ENCODE assay signal across 22 cellular contexts in genomic region chr2:73128841-73129535, GRCh38.
"Had no signal": no experiment of that assay in that cellular context is flagged by ENCODE, and none has a peak within 500 bp of the region (broad histone marks: within the 10 kb centered on the region; RNA-seq: fewer than 3 reads in every experiment).

No MANE protein-coding gene starts in this region.

- H3K4me1 Mint-ChIP-seq: memory B cell; mesothelial cell of epicardium; natural killer cell; neural crest cell; stimulated activated effector memory CD8-positive, alpha-beta T cell treated with anti-CD3 and anti-CD28 coated beads, Interleukin-12 subunit alpha, Interleukin-12 subunit beta, amount 100 ng/mL, for 72 hours had no signal

- H3K27me3 ChIP-seq: colonic mucosa, gastrocnemius medialis, ovary, suprapubic skin, thyroid gland, upper lobe of left lung, uterus had no signal

- H3K36me3 ChIP-seq: colonic mucosa, gastrocnemius medialis, heart right ventricle, left lung, lower lobe of right lung, ovary, suprapubic skin, thyroid gland, upper lobe of left lung, uterus had no signal

- H3K4me3 Mint-ChIP-seq: memory B cell; mesothelial cell of epicardium; natural killer cell; neural crest cell; stimulated activated effector memory CD8-positive, alpha-beta T cell treated with anti-CD3 and anti-CD28 coated beads, Interleukin-12 subunit alpha, Interleukin-12 subunit beta, amount 100 ng/mL, for 72 hours had no signal

- H3K9me3 ChIP-seq: colonic mucosa, gastrocnemius medialis, heart right ventricle, left lung, lower lobe of right lung, ovary, suprapubic skin, thyroid gland, upper lobe of left lung, uterus had no signal

- H3K27ac Mint-ChIP-seq: memory B cell; mesothelial cell of epicardium; progenitor cell of endocrine pancreas; stimulated activated effector memory CD8-positive, alpha-beta T cell treated with anti-CD3 and anti-CD28 coated beads, Interleukin-12 subunit alpha, Interleukin-12 subunit beta, amount 100 ng/mL, for 72 hours had no signal

- H3K4me1 ChIP-seq: colonic mucosa, gastrocnemius medialis, left lung, lower lobe of right lung, suprapubic skin, thyroid gland, upper lobe of left lung, uterus had no signal

- DNase-seq: colonic mucosa; effector CD4-positive, alpha-beta T cell; gastrocnemius medialis; heart right ventricle; islet precursor cell; left lung; lower lobe of right lung; natural killer cell; ovary; right cardiac atrium; stimulated activated CD4-positive, alpha-beta T cell treated with anti-CD3 and anti-CD28 coated beads, Interleukin-4, amount 100 ng/mL, for 1 hour; stimulated activated CD8-positive, alpha-beta memory T cell treated with anti-CD3 and anti-CD28 coated beads, Interleukin-4, amount 100 ng/mL, for 48 hours; stimulated activated naive CD8-positive, alpha-beta T cell treated with anti-CD3 and anti-CD28 coated beads, Interleukin-15, Interleukin-2, amounts not matched to agents 100 U/mL and 50 U/mL, for 24 hours; thyroid gland; upper lobe of left lung; uterus had no signal

- H3K27ac ChIP-seq: colonic mucosa, gastrocnemius medialis, heart right ventricle, left lung, lower lobe of right lung, ovary, suprapubic skin, thyroid gland, upper lobe of left lung, uterus had no signal

- H3K4me3 ChIP-seq: colonic mucosa, gastrocnemius medialis, heart right ventricle, left lung, lower lobe of right lung, ovary, suprapubic skin, thyroid gland, upper lobe of left lung, uterus had no signal

- ATAC-seq: gastrocnemius medialis; heart right ventricle; left lung; lower lobe of right lung; natural killer cell; right cardiac atrium; stimulated activated effector memory CD8-positive, alpha-beta T cell treated with anti-CD3 and anti-CD28 coated beads, Interleukin-12 subunit alpha, Interleukin-12 subunit beta, amount 100 ng/mL, for 72 hours; stimulated activated naive CD8-positive, alpha-beta T cell treated with anti-CD3 and anti-CD28 coated beads, Interleukin-15, Interleukin-2, amounts not matched to agents 100 U/mL and 50 U/mL, for 24 hours had no signal

- H3K9me3 Mint-ChIP-seq: natural killer cell; stimulated activated effector memory CD8-positive, alpha-beta T cell treated with anti-CD3 and anti-CD28 coated beads, Interleukin-12 subunit alpha, Interleukin-12 subunit beta, amount 100 ng/mL, for 72 hours had no signal

- H3K36me3 Mint-ChIP-seq: memory B cell; mesothelial cell of epicardium; natural killer cell; stimulated activated effector memory CD8-positive, alpha-beta T cell treated with anti-CD3 and anti-CD28 coated beads, Interleukin-12 subunit alpha, Interleukin-12 subunit beta, amount 100 ng/mL, for 72 hours had no signal
